Comparison of ENCODE assay signal across 21 cellular contexts in the genomic region with DNA sequence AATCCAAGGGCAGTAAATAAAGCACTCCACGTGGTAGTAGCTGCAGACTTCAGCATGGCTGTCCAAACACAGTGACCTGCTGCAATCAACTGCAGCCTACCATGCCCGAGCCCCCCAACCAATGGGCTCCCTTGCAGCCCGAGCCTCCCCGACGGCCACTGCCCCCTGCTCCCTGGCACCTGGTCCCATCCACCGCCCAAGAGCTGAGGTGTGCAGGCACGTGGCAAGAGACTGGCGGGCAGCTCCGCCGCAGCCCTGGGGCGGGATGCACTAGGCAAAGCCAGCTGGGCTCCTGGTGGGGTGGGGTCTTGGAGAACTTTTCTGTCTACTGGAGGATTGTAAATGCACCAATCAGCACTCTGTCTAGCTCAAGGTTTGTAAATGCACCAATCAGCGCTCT. TPM values are rescaled to one million over a fixed set of nuclear protein-coding genes. Genes with fewer than 3 reads are reported as not detected.
A peak's percentile ranks its signal among the peaks of the same experiment; 100 is the strongest.
DNase-seq lines count a peak whose midpoint lies in the region; ATAC-seq, FAIRE-seq and TF ChIP-seq lines count a peak whose summit lies in the region.
"Had no signal": no experiment of that assay in that cellular context is flagged by ENCODE, and none has a peak within 500 bp of the region (broad histone marks: within the 10 kb centered on the region; RNA-seq: fewer than 3 reads in every experiment).

No MANE protein-coding gene starts in this region.

- H3K4me2 ChIP-seq in HepG2 (ENCODE audit: low read depth, low read length) (no peak overlapping the region), osteoblast (ENCODE audit: insufficient read depth, low read length) (no peak overlapping the region)
- H3K4me2 ChIP-seq: A549; BLaER1 treated with 17β-estradiol and CSF1 and Interleukin-3, amounts not matched to agents 10 nM and 100 nM had no signal

- H3K27ac ChIP-seq in HepG2 (ENCODE audit: extremely low read length, insufficient read depth, low read length): no peak overlapping the region
- H3K27ac ChIP-seq in right lobe of liver: no peak overlapping the region
- no peak overlapping the region for H3K27ac ChIP-seq in osteoblast (ENCODE audit: low read depth, low read length)
- no peak overlapping the region for H3K27ac ChIP-seq in testis
- H3K27ac ChIP-seq: 22Rv1; A549; BLaER1 treated with 17β-estradiol and CSF1 and Interleukin-3, amounts not matched to agents 10 nM and 100 nM; C4-2B had no signal

- H3K27me3 ChIP-seq in HepG2 (ENCODE audit: control insufficient read depth in 1 of 2, insufficient read depth in 2 of 2, low read length in 2 of 2) (no peaks in the 10 kb centered on the region), right lobe of liver (no peaks in the 10 kb centered on the region), osteoblast (ENCODE audit: insufficient read depth, low read length) (no peaks in the 10 kb centered on the region), testis (no peaks in the 10 kb centered on the region)
- H3K27me3 ChIP-seq: BLaER1 treated with 17β-estradiol and CSF1 and Interleukin-3, amounts not matched to agents 10 nM and 100 nM had no signal

- FAIRE-seq in HepG2 (lab: Jason Lieb, UNC): no peak
- FAIRE-seq: A549, D721Med, G401.6, GM12891, GM19239 had no signal

- no peaks in the 10 kb centered on the region for H3K9me3 ChIP-seq in HepG2 (ENCODE audit: low read length)
- no peaks in the 10 kb centered on the region for H3K9me3 ChIP-seq in right lobe of liver
- H3K9me3 ChIP-seq in osteoblast (ENCODE audit: low read depth, low read length): no peaks in the 10 kb centered on the region
- H3K9me3 ChIP-seq in testis: no peaks in the 10 kb centered on the region
- H3K9me3 ChIP-seq: A549, Caco-2 had no signal

- H3K4me1 ChIP-seq in HepG2 (ENCODE audit: insufficient read depth, low read length): no peaks in the 10 kb centered on the region
- H3K4me1 ChIP-seq in right lobe of liver: no peaks in the 10 kb centered on the region
- no peaks in the 10 kb centered on the region for H3K4me1 ChIP-seq in osteoblast (ENCODE audit: insufficient read depth, low read length)
- H3K4me1 ChIP-seq in testis: no peaks in the 10 kb centered on the region
- H3K4me1 ChIP-seq: BLaER1 treated with 17β-estradiol and CSF1 and Interleukin-3, amounts not matched to agents 10 nM and 100 nM; Caco-2 had no signal

- WGBS in HepG2 (ENCODE audit: low lambda C conversion rate): 10% methylated on average over 1 of the region's 12 CpGs
- 67% methylated on average over 1 of the region's 12 CpGs for WGBS in right lobe of liver (ENCODE audit: insufficient coverage, low coverage, low lambda C conversion rate, missing lambda C conversion rate)
- 68 to 87% methylated on average over 5 to 12 of the region's 12 CpGs for WGBS in testis, 2 donors

- H3K4me3 ChIP-seq in HepG2 (replicated peaks in 1 of 3; ENCODE audit: insufficient read depth in 1 of 3, low read depth in 2 of 3, low read length in 3 of 3) (no peak overlapping the region), right lobe of liver (no peak overlapping the region), osteoblast (ENCODE audit: insufficient read depth, low read length) (no peak overlapping the region), testis (no peak overlapping the region)
- H3K4me3 ChIP-seq: A549; BLaER1 treated with 17β-estradiol and CSF1 and Interleukin-3, amounts not matched to agents 10 nM and 100 nM had no signal

- H2AFZ ChIP-seq in HepG2 (ENCODE audit: low read length) (no peak overlapping the region), osteoblast (ENCODE audit: low read length) (no peak overlapping the region)

- CTCF ChIA-PET in HepG2 (lab: Yijun Ruan, JAX; ENCODE audit: low intra/inter-chr PET ratio, low total read pairs): no interaction called here

- TF ChIP-seq EP300 in HepG2 (IDR thresholded peaks at IDR 0.05; ENCODE audit: low read depth in 2 of 2, low read length in 2 of 2) (no peak), HepG2 (CRISPR knock-in tag; IDR thresholded peaks at IDR 0.05; ENCODE audit: borderline replicate concordance) (no peak)

- H3K9ac ChIP-seq in HepG2 (ENCODE audit: insufficient read depth, low read depth, low read length): no peak overlapping the region
- H3K9ac ChIP-seq: BLaER1 treated with 17β-estradiol and CSF1 and Interleukin-3, amounts not matched to agents 10 nM and 100 nM had no signal

- H4K20me1 ChIP-seq in HepG2 (ENCODE audit: insufficient read depth, low read length) (no peaks in the 10 kb centered on the region), osteoblast (ENCODE audit: insufficient read depth, low read length) (no peaks in the 10 kb centered on the region)
- H4K20me1 ChIP-seq: BLaER1 treated with 17β-estradiol and CSF1 and Interleukin-3, amounts not matched to agents 10 nM and 100 nM had no signal

- DNase-seq in HepG2 (ENCODE audit: low spot score) (no peak), right lobe of liver (no peak), osteoblast (ENCODE audit: insufficient read length, low spot score, missing footprints) (peak; percentile 23), testis (peak; percentile 16), NCI-H1417 treated with DMSO at 0.1 percent for 48 hours (lab: John Stamatoyannopoulos, UW) (no peak)
- DNase-seq: AML-193; Caco-2; Calu3; CD4-positive, alpha-beta T cell; CD8-positive, alpha-beta T cell; DMS79 treated with DMSO at 0.1 percent for 48 hours; GF-D8 had no signal

- intact Hi-C loops in HepG2 (cut with micrococcal nuclease; ENCODE audit: unreplicated experiment): no loop called here
- intact Hi-C loops in right lobe of liver (cut with DNase I): no loop called here
- intact Hi-C loops in testis (cut with DNase I; ENCODE audit: low total_unique reads): no loop called here

- in situ Hi-C loops in HepG2 (cut with HindIII; ENCODE audit: extremely low pct_ligation_motif_present, low pct_unique_long_range_greater_than_20kb): loop anchor here (25.0 kb wide), 1 partner anchor 264 kb away; no protein-coding TSS in a partner anchor

- no peaks in the 10 kb centered on the region for H3K79me2 ChIP-seq in HepG2 (ENCODE audit: insufficient read depth, low read length)
- H3K79me2 ChIP-seq in osteoblast (ENCODE audit: insufficient read depth, low read length): no peaks in the 10 kb centered on the region

- ATAC-seq in HepG2 (peak; percentile 42), right lobe of liver (no peak), HG03565 (IDR thresholded peaks at IDR 0.05; ENCODE audit: unreplicated experiment) (no peak)
- ATAC-seq: A549; CD8-positive, alpha-beta T cell had no signal

- TF ChIP-seq RAD21 in HepG2 (CRISPR knock-in tag; IDR thresholded peaks at IDR 0.05): no peak

- H3K36me3 ChIP-seq in HepG2 (replicated peaks in 1 of 2; ENCODE audit: control insufficient read depth in 1 of 2, insufficient read depth in 2 of 2, low read length in 2 of 2) (no peaks in the 10 kb centered on the region), right lobe of liver (no peaks in the 10 kb centered on the region), osteoblast (ENCODE audit: insufficient read depth, low read length) (no peaks in the 10 kb centered on the region), testis (ENCODE audit: low read depth, missing control alignments) (no peaks in the 10 kb centered on the region)
- H3K36me3 ChIP-seq: BLaER1 treated with 17β-estradiol and CSF1 and Interleukin-3, amounts not matched to agents 10 nM and 100 nM had no signal

- TF ChIP-seq CTCF in HepG2 (CRISPR knock-in tag; IDR thresholded peaks at IDR 0.05) (no peak), right lobe of liver (IDR thresholded peaks at IDR 0.05) (no peak), osteoblast (IDR thresholded peaks at IDR 0.05; ENCODE audit: extremely low read depth, low read depth, low read length) (no peak), testis (IDR thresholded peaks at IDR 0.05) (no peak)

- TF ChIP-seq POLR2A in HepG2 (IDR thresholded peaks at IDR 0.05; ENCODE audit: insufficient read depth in 1 of 2, low read depth in 2 of 2, low read length in 2 of 2) (no peak), right lobe of liver (IDR thresholded peaks at IDR 0.05) (no peak), testis (IDR thresholded peaks at IDR 0.05) (no peak)

- POLR2A ChIA-PET in HepG2 (lab: Yijun Ruan, JAX): no interaction called here

- no TSS peak for BruUV-seq in HepG2 (replicated peaks; lab: Mats Ljungman, UMichigan)

TF ChIP-seq in HepG2, 621 proteins besides CTCF, POLR2A, EP300 and RAD21 (continues in another document):
- 0 out of 2 replicates have a peak, but pooled peaks have one; percentile 5 for TF ChIP-seq SALL1 (CRISPR knock-in tag; IDR thresholded peaks at IDR 0.05)

RNA-seq across cellular contexts. Expression of gene RGS2, which starts 57.6 kb away (rescaled TPM):
- total RNA-seq in HepG2 (2016; rRNA removed; fragmentation: Illumina TruSeq; extraction: Trizol): 0.64 and 0.86 TPM in 2 replicates
- 0.20 TPM in 1 of 2 replicates, not detected in the other for total RNA-seq in HepG2 (2016; cell fraction: cytosol; rRNA removed; fragmentation: Illumina TruSeq; extraction: Trizol; ENCODE audit: low read depth)
- total RNA-seq in HepG2 (2016; cell fraction: insoluble cytoplasmic fraction; rRNA removed; fragmentation: Illumina TruSeq; extraction: Trizol): 0.76 and 0.78 TPM in 2 replicates
- 0.21 and 0.43 TPM in 2 replicates for total RNA-seq in HepG2 (2016; cell fraction: membrane; rRNA removed; fragmentation: Illumina TruSeq; extraction: Trizol)
- 0.60 and 0.90 TPM in 2 replicates for total RNA-seq in HepG2 (2016; cell fraction: nucleus; rRNA removed; fragmentation: Illumina TruSeq; extraction: Trizol)
- 1.4 and 2.0 TPM in 2 replicates for polyA plus RNA-seq in HepG2 (2011; rRNA removed)
- polyA plus RNA-seq in HepG2 (2011; cell fraction: cytosol; rRNA removed): 0.71 and 1.3 TPM in 2 replicates
- polyA plus RNA-seq in HepG2 (2011; cell fraction: nucleus; rRNA removed): 0.16 and 1.3 TPM in 2 replicates
- 1.0 and 1.9 TPM in 2 replicates for polyA plus RNA-seq in HepG2 (2012)
- 0.07 and 0.16 TPM in 2 replicates for polyA plus RNA-seq in HepG2 (2016; cell fraction: cytosol; fragmentation: Illumina TruSeq; extraction: Trizol; ENCODE audit: low read depth)
- 0.46 and 0.48 TPM in 2 replicates for polyA plus RNA-seq in HepG2 (2016; cell fraction: insoluble cytoplasmic fraction; fragmentation: Illumina TruSeq; extraction: Trizol; ENCODE audit: low read depth)
- 0.32 and 0.48 TPM in 2 replicates for polyA plus RNA-seq in HepG2 (2016; cell fraction: membrane; fragmentation: Illumina TruSeq; extraction: Trizol; ENCODE audit: low read depth)
- 0.59 and 1.6 TPM in 2 replicates for polyA plus RNA-seq in HepG2 (2016; cell fraction: nucleus; fragmentation: Illumina TruSeq; extraction: Trizol; ENCODE audit: insufficient read depth, low read depth)
- polyA minus RNA-seq in HepG2 (2011; rRNA and poly(A)+ RNA removed; ENCODE audit: low replicate concordance): 1.1 and 5.9 TPM in 2 replicates
- polyA minus RNA-seq in HepG2 (2011; cell fraction: cytosol; rRNA and poly(A)+ RNA removed): 2.7 and 3.4 TPM in 2 replicates
- polyA minus RNA-seq in HepG2 (2011; cell fraction: nucleus; rRNA and poly(A)+ RNA removed): 4.0 and 6.0 TPM in 2 replicates
- 10 to 100 TPM in 1 of 6 experiments, 1 to 10 TPM in 5; 2.5 to 10.9 (median 5.2) TPM for total RNA-seq in right lobe of liver
- total RNA-seq in osteoblast: 5.6 and 5.8 TPM in 2 replicates
- total RNA-seq in testis: 10 to 100 TPM; 17.4 to 36.0 TPM
- 16.9 TPM for polyA plus RNA-seq in testis (ENCODE audit: insufficient read depth, low read depth, low replicate concordance)

Comparison
In these comparisons a context has a peak if more than half of its experiments do, and no peak if none do; other contexts are left out.
1. DNase-seq: peak in osteoblast (single experiment) and testis (single experiment); none in HepG2 (single experiment), right lobe of liver (0 of 3) and NCI-H1417 treated with DMSO at 0.1 percent for 48 hours (single experiment).